10 cellular contexts compared by ENCODE assay signal in the genomic region with DNA sequence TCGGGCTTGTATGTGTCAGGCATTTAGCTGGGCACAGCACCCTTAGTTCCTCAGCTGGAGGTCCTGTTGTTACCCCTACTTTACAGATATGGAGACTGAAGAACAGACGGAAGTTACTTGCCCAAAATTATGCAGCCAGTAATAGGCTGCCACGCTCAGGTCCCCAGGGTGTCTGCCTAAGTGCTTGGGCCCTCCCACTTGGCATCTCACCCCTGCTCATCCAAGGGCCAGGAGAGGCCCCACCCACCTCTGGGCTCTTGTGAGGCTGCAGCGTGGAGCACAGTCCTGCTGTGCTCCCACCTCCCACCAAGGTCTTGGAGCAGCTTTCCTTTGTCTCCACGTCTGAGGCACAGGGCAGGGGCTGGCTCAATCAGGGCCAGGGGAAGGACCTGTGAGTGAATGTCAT.
DNase-seq lines count a peak whose midpoint lies in the region; ATAC-seq and TF ChIP-seq lines count a peak whose summit lies in the region.
"Had no signal": no experiment of that assay in that cellular context is flagged by ENCODE, and none has a peak within 500 bp of the region (broad histone marks: within the 10 kb centered on the region; RNA-seq: fewer than 3 reads in every experiment).

No MANE protein-coding gene starts in this region.

- TF ChIP-seq CTCF in mucosa of descending colon (IDR thresholded peaks at IDR 0.05), result no peak

- no peaks in the 10 kb centered on the region for H3K36me3 ChIP-seq in mucosa of descending colon (ENCODE audit: low read depth)

- ATAC-seq in mucosa of descending colon, result peak; percentile 5

- H3K9me3 ChIP-seq in mucosa of descending colon, result no peaks in the 10 kb centered on the region

- H3K4me1 ChIP-seq in mucosa of descending colon (ENCODE audit: low read depth), result peaks cover 4% of the 10 kb centered on the region

- H3K4me3 ChIP-seq in mucosa of descending colon, result no peak overlapping the region

- intact Hi-C loops in mucosa of descending colon (cut with DNase I, micrococcal nuclease), result no loop called here

- DNase-seq in Daoy (ENCODE audit: low read depth) (peak; percentile 78), NCI-H1436 (lab: John Stamatoyannopoulos, UW) (peak; percentile 86), ecto neural progenitor cell (ENCODE audit: low spot score) (peak; percentile 48), mucosa of descending colon (peak in 2 of 3 donors; percentile 26 to 40), NCI-H128 (lab: John Stamatoyannopoulos, UW; ENCODE audit: unreplicated experiment) (no peak), NCI-H510A (lab: John Stamatoyannopoulos, UW) (no peak)
- no peak for DNase-seq in effector CD8-positive, alpha-beta T cell (lab: John Stamatoyannopoulos, UW)
- DNase-seq: CD4-positive, alpha-beta T cell; NCI-H526 treated with DMSO at 0.1 percent for 48 hours; occipital lobe had no signal

Comparison
In these comparisons a context has a peak if more than half of its experiments do, and no peak if none do; other contexts are left out.
1. DNase-seq: peak in Daoy (single experiment), NCI-H1436 (single experiment), ecto neural progenitor cell (single experiment) and mucosa of descending colon (2 of 3); none in NCI-H128 (single experiment), effector CD8-positive, alpha-beta T cell (single experiment) and NCI-H510A (single experiment).